8 cellular contexts compared by ENCODE assay signal in the genomic region with DNA sequence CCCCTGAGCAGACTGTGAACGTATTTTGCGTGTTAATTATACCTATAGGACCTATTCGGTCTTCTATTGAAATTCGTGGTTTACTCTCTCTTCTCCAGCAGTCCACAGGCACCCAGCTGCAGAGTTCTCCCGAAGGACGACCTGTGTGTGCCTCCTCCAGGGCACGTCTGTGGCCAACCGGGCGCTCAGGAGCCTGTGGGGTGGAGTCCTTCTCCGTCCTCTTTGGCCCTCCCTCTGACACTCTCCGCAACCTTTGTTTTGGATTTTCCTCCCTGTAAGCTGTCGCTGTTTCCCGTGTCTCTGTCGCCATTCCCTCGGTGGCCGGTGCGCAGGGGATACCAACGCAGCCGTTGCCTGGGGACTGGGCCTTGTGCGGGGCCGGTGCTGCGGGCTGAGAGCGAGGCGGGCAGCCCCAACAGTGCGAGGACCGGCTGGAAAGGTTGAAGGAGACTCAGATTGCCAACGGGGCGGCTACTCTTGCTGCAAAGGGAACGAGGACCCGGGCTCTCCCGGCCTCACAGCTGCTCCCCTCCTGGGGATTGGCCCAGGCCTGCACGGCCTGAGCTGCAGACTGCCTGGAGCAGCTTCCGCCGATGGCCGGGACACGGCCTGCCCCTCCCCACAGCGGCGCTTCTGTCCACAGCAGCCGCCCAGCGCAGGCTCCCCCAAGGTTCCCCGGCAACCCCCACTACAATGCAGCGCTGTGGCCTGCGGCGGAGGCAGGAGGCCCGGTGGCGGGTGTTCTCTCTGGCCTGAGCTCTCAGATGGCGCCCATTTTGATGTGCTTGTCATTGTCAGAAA.
DNase-seq lines count a peak whose midpoint lies in the region; ATAC-seq and TF ChIP-seq lines count a peak whose summit lies in the region.
"Had no signal": no experiment of that assay in that cellular context is flagged by ENCODE, and none has a peak within 500 bp of the region (broad histone marks: within the 10 kb centered on the region; RNA-seq: fewer than 3 reads in every experiment).

No MANE protein-coding gene starts in this region.

- TF ChIP-seq CTCF in fibroblast of villous mesenchyme (IDR thresholded peaks at IDR 0.05; ENCODE audit: insufficient read depth, low read depth, low read length) = no peak

- no peak overlapping the region for H3K27ac ChIP-seq in aorta (ENCODE audit: low read depth in 1 of 2, low read length in 2 of 2)

- DNase-seq in NCI-H2227 treated with DMSO at 0.1 percent for 48 hours (lab: John Stamatoyannopoulos, UW) (peak; percentile 21), fibroblast of villous mesenchyme (ENCODE audit: low read depth) (peak; percentile 51), myocyte (ENCODE audit: low read depth) (peak; percentile 87), aorta (peak; percentile 42 to 75), pons (ENCODE audit: low spot score) (no peak), RPMI8226 (no peak)
- no peak for DNase-seq in stimulated activated CD4-positive, alpha-beta T cell treated with anti-CD3 and anti-CD28 coated beads, Interleukin-2, amount 100 ng/mL, for 48 hours
- DNase-seq: NCI-H1436 treated with DMSO at 0.1 percent for 48 hours had no signal

- intact Hi-C loops in aorta (cut with DNase I) = no loop called here

- peaks cover 2 to 3% of the 10 kb centered on the region in 2 donors for H3K27me3 ChIP-seq in aorta (ENCODE audit: control insufficient read depth in 1 of 2, insufficient read depth in 2 of 2, low read length in 1 of 2)

- peaks cover 2% of the 10 kb centered on the region for H3K9me3 ChIP-seq in aorta (ENCODE audit: control insufficient read depth, low read length)

- no peaks in the 10 kb centered on the region for H3K4me1 ChIP-seq in aorta (ENCODE audit: control insufficient read depth in 1 of 2, insufficient read depth in 2 of 2, low read length in 2 of 2)

- no peak overlapping the region for H3K4me3 ChIP-seq in fibroblast of villous mesenchyme (ENCODE audit: low read depth, low read length)
- no peak overlapping the region for H3K4me3 ChIP-seq in aorta (ENCODE audit: low read length in 2 of 2)

- ATAC-seq in aorta (ENCODE audit: low FRiP score) = peak; percentile 63

- WGBS in aorta, 2 donors = 69 to 72% methylated on average over 47 of the region's 47 CpGs

- H3K36me3 ChIP-seq in aorta (ENCODE audit: control insufficient read depth in 1 of 2, insufficient read depth in 2 of 2, low read length in 1 of 2) = no peaks in the 10 kb centered on the region

Comparison
In these comparisons a context has a peak if more than half of its experiments do, and no peak if none do; other contexts are left out.
1. DNase-seq: peak in NCI-H2227 treated with DMSO at 0.1 percent for 48 hours (single experiment), fibroblast of villous mesenchyme (single experiment), myocyte (single experiment) and aorta (2 of 2); none in stimulated activated CD4-positive, alpha-beta T cell treated with anti-CD3 and anti-CD28 coated beads, Interleukin-2, amount 100 ng/mL, for 48 hours (0 of 2), pons (single experiment) and RPMI8226 (single experiment).